Comparison of ENCODE assay signal across 8 cellular contexts in the genomic region with DNA sequence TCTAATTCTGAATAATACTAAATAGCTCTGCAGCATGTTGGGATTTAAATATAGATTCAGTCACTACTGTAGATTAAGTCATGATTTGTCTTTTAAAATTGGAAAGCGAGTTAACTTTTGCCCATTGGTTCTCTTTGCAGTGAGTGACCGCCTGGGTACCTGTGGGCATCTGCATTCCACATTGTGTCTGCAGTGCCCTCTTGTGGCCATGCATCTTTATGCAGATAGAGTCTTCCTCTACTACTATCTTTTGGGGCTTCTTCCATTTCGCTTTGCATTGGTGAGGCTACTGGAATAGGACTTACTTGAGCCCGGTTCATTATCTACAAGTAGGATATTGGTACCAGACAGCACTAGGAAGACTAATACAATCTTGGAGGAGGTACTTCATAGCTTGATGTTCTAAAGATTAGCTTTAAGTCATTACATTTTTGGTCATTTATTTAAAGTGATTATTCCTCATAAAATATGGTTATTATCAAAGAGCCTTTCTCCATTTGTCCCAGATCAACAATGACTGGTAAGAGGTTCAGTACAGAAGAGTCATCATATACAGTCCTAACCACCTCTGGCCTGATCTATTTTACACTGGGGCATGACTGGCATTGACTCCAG.
DNase-seq lines count a peak whose midpoint lies in the region; ATAC-seq and TF ChIP-seq lines count a peak whose summit lies in the region.

No MANE protein-coding gene starts in this region.

- DNase-seq in ELF-1 (ENCODE audit: low read depth, low spot score) = peak; percentile 20
- DNase-seq in GM20000 (ENCODE audit: low spot score) = peak; percentile 65
- peak; percentile 48 for DNase-seq in Panc1 (ENCODE audit: low read depth, low spot score)
- DNase-seq in activated effector memory CD4-positive, alpha-beta T cell treated with Interleukin-2 at 50 U/mL for 16 hours = peak; percentile 2
- DNase-seq in head of caudate nucleus = peak; percentile 36 to 94 (median 80)
- peak; percentile 69 for DNase-seq in sciatic nerve (ENCODE audit: low spot score)
- no peak for DNase-seq in amniotic stem cell (lab: John Stamatoyannopoulos, UW)

- in situ Hi-C loops in Panc1 (cut with HindIII; ENCODE audit: low pct_unique_long_range_greater_than_20kb, low sequenced_read_pairs) = no loop called here

- H3K4me1 ChIP-seq in Panc1 (ENCODE audit: control insufficient read depth, insufficient read depth, low read length) = peaks cover 47% of the 10 kb centered on the region

- no peaks in the 10 kb centered on the region; the same call in 1 of the 2 replicates for H3K36me3 ChIP-seq in Panc1 (ENCODE audit: control insufficient read depth, insufficient read depth, low read length)

- H3K27me3 ChIP-seq in Panc1 (ENCODE audit: control insufficient read depth, insufficient read depth, low read length) = no peaks in the 10 kb centered on the region

- peak; percentile 80 for TF ChIP-seq CTCF in GM20000 (IDR thresholded peaks at IDR 0.05; ENCODE audit: extremely low read depth, missing control alignments)
- peak; percentile 86 for TF ChIP-seq CTCF in Panc1 (IDR thresholded peaks at IDR 0.05)

- no TSS peak for BruUV-seq in Panc1 (replicated peaks; lab: Mats Ljungman, UMichigan)

- no peaks in the 10 kb centered on the region for H3K9me3 ChIP-seq in Panc1 (ENCODE audit: control insufficient read depth, insufficient read depth, low read depth, low read length)

- no peak overlapping the region for H3K4me3 ChIP-seq in Panc1 (ENCODE audit: low read depth in 2 of 2, low read length in 2 of 2)

- ATAC-seq in HG03571 (IDR thresholded peaks at IDR 0.05; ENCODE audit: unreplicated experiment) (peak; percentile 88), Panc1 (peak; percentile 82), sciatic nerve (peak; percentile 56)

- intact Hi-C loops in Panc1 (cut with micrococcal nuclease; ENCODE audit: unreplicated experiment) (no loop called here), head of caudate nucleus (cut with DNase I) (no loop called here), sciatic nerve (cut with DNase I) (no loop called here)

- POLR2A ChIA-PET in Panc1 (lab: Charles Lee) = no interaction called here

- CTCF ChIA-PET in Panc1 (lab: Charles Lee) = interaction anchor here (0.6 kb wide), 1 partner anchor 102 kb away, joined by 4 read pairs; no protein-coding TSS in a partner anchor

- H3K27ac ChIP-seq in Panc1 (ENCODE audit: low read length) = peak overlapping the region; percentile 94
